ENCODE assay signal across 10 cellular contexts in the genomic region with DNA sequence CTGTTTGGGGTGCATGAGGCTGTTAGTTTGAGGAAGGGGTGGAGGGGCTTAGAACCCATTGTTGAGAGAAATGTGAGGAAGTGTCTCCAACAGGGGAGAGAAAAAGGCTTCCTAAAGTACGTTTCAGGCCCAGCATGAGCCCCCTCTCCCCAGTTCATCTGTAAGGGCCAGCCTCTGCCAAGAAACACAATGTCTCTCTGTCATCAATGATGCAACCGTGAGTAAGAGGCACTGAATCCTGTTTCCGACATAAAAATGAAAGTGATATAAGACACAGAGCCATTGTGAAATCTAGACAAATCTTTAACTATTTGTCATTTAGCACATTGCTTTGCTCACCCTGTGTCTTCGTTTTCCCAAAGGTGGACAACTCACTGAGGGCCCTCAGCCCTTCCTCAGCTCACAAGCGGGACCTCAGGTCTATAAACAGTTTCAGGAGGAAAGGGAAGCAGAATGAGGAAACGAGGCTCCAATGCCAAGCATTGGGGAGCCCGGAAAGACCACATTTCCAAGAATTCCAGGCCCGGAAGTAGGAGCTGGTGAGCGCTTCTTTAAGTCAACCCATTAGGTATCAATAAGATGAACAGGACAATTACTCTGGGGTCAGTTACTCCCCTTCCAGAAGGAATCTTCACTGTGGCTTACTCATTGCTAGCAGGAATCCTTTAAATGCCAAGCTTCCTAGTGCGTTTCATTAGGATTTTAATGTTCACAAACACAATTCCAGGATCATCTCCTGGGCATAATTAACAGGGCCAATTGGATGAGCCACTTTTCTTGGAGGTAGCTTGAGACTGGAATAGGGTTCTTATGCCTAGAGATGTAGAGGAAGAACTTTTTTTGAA. TPM values are rescaled to one million over a fixed set of nuclear protein-coding genes. Genes with fewer than 3 reads are reported as not detected.
A peak's percentile ranks its signal among the peaks of the same experiment; 100 is the strongest.
DNase-seq lines count a peak whose midpoint lies in the region; ATAC-seq and TF ChIP-seq lines count a peak whose summit lies in the region.
"Had no signal": no experiment of that assay in that cellular context is flagged by ENCODE, and none has a peak within 500 bp of the region (broad histone marks: within the 10 kb centered on the region; RNA-seq: fewer than 3 reads in every experiment).

No MANE protein-coding gene starts in this region.

- no peak for TF ChIP-seq CTCF in uterus (IDR thresholded peaks at IDR 0.05)

- H3K36me3 Mint-ChIP-seq in activated T-cell treated with anti-CD3 and anti-CD28 coated beads, Interleukin-2, amount 50 U/mL, for 72 hours (ENCODE audit: insufficient read depth in 2 of 2), result peaks cover 4% of the 10 kb centered on the region in 2 donors
- no peaks in the 10 kb centered on the region for H3K36me3 Mint-ChIP-seq in activated T-cell treated with anti-CD3 and anti-CD28 coated beads, Interleukin-2, amount 50 U/mL, for 24 hours (ENCODE audit: low read depth)
- no peaks in the 10 kb centered on the region for H3K36me3 Mint-ChIP-seq in immature natural killer cell
- H3K36me3 Mint-ChIP-seq: CD4-positive, CD25-positive, alpha-beta regulatory T cell; natural killer cell treated with Interleukin-12 subunit alpha and Interleukin-12 subunit beta and Interleukin-15 and Interleukin-18, amount 100 ng/mL, for 72 hours had no signal

- H3K36me3 ChIP-seq in uterus, result no peaks in the 10 kb centered on the region

- peaks cover 0 to 7% of the 10 kb centered on the region in 2 donors for H3K4me1 ChIP-seq in uterus

- peak overlapping the region; percentile 60 to 76 for H3K27ac ChIP-seq in uterus

- no peak for TF ChIP-seq POLR2A in uterus (IDR thresholded peaks at IDR 0.05)

- H3K4me3 Mint-ChIP-seq in activated T-cell treated with anti-CD3 and anti-CD28 coated beads, Interleukin-2, amount 50 U/mL, for 72 hours, result peak overlapping the region; percentile 40 to 46
- H3K4me3 Mint-ChIP-seq in activated T-cell treated with anti-CD3 and anti-CD28 coated beads, Interleukin-2, amount 50 U/mL, for 24 hours, result no peak overlapping the region
- H3K4me3 Mint-ChIP-seq in immature natural killer cell, result no peak overlapping the region
- H3K4me3 Mint-ChIP-seq: CD4-positive, CD25-positive, alpha-beta regulatory T cell; natural killer cell treated with Interleukin-12 subunit alpha and Interleukin-12 subunit beta and Interleukin-15 and Interleukin-18, amount 100 ng/mL, for 72 hours had no signal

- peaks cover 16% of the 10 kb centered on the region for H3K4me1 Mint-ChIP-seq in activated T-cell treated with anti-CD3 and anti-CD28 coated beads, Interleukin-2, amount 50 U/mL, for 72 hours (ENCODE audit: low read depth)
- H3K4me1 Mint-ChIP-seq in activated T-cell treated with anti-CD3 and anti-CD28 coated beads, Interleukin-2, amount 50 U/mL, for 24 hours (ENCODE audit: low read depth), result no peaks in the 10 kb centered on the region
- H3K4me1 Mint-ChIP-seq in immature natural killer cell, result no peaks in the 10 kb centered on the region

- H3K27me3 ChIP-seq in uterus, result no peaks in the 10 kb centered on the region

- H3K9me3 Mint-ChIP-seq in activated T-cell treated with anti-CD3 and anti-CD28 coated beads, Interleukin-2, amount 50 U/mL, for 72 hours, result peaks cover 2 to 3% of the 10 kb centered on the region in 2 donors
- H3K9me3 Mint-ChIP-seq in activated T-cell treated with anti-CD3 and anti-CD28 coated beads, Interleukin-2, amount 50 U/mL, for 24 hours, result no peaks in the 10 kb centered on the region
- H3K9me3 Mint-ChIP-seq in immature natural killer cell, result peaks cover 0 to 2% (median 0%) of the 10 kb centered on the region in 6 donors
- H3K9me3 Mint-ChIP-seq: natural killer cell treated with Interleukin-12 subunit alpha and Interleukin-12 subunit beta and Interleukin-15 and Interleukin-18, amount 100 ng/mL, for 72 hours had no signal

- no peak overlapping the region for H3K4me3 ChIP-seq in uterus

- H3K9me3 ChIP-seq in uterus, result no peaks in the 10 kb centered on the region

- H3K27me3 Mint-ChIP-seq in activated T-cell treated with anti-CD3 and anti-CD28 coated beads, Interleukin-2, amount 50 U/mL, for 72 hours (ENCODE audit: low read depth), result no peaks in the 10 kb centered on the region
- H3K27me3 Mint-ChIP-seq in activated T-cell treated with anti-CD3 and anti-CD28 coated beads, Interleukin-2, amount 50 U/mL, for 24 hours, result no peaks in the 10 kb centered on the region
- H3K27me3 Mint-ChIP-seq in immature natural killer cell (ENCODE audit: low read depth in 3 of 3), result peaks cover 0 to 3% (median 2%) of the 10 kb centered on the region in 3 donors
- H3K27me3 Mint-ChIP-seq: CD4-positive, CD25-positive, alpha-beta regulatory T cell had no signal

- intact Hi-C loops in uterus (cut with DNase I; ENCODE audit: low total_unique reads), result no loop called here

- ATAC-seq in activated T-cell treated with anti-CD3 and anti-CD28 coated beads, Interleukin-2, amount 50 U/mL, for 72 hours (replicated peaks in 1 of 2), result peak; percentile 85 to 95
- ATAC-seq in GM21381 (IDR thresholded peaks at IDR 0.05; ENCODE audit: unreplicated experiment), result no peak

- H3K27ac Mint-ChIP-seq in activated T-cell treated with anti-CD3 and anti-CD28 coated beads, Interleukin-2, amount 50 U/mL, for 72 hours, result peak overlapping the region; percentile 96
- H3K27ac Mint-ChIP-seq in activated T-cell treated with anti-CD3 and anti-CD28 coated beads, Interleukin-2, amount 50 U/mL, for 24 hours, result no peak overlapping the region
- H3K27ac Mint-ChIP-seq in immature natural killer cell, result no peak overlapping the region
- H3K27ac Mint-ChIP-seq: CD4-positive, CD25-positive, alpha-beta regulatory T cell; natural killer cell treated with Interleukin-12 subunit alpha and Interleukin-12 subunit beta and Interleukin-15 and Interleukin-18, amount 100 ng/mL, for 72 hours had no signal

- peak; percentile 29 to 32 for DNase-seq in activated T-cell treated with anti-CD3 and anti-CD28 coated beads, Interleukin-2, amount 50 U/mL, for 72 hours
- no peak for DNase-seq in activated T-cell treated with anti-CD3 and anti-CD28 coated beads, Interleukin-2, amount 50 U/mL, for 24 hours
- DNase-seq in astrocyte of the hippocampus (ENCODE audit: low read depth, low spot score), result peak; percentile 72
- DNase-seq in kidney glomerular epithelial cell (lab: John Stamatoyannopoulos, UW), result peak; percentile 75
- DNase-seq in uterus, result peak; percentile 54 to 81
- no peak for DNase-seq in occipital lobe (lab: John Stamatoyannopoulos, UW)
- no peak for DNase-seq in immature natural killer cell
- DNase-seq: CD4-positive, CD25-positive, alpha-beta regulatory T cell had no signal

RNA-seq across cellular contexts. Expression of gene KLF4, which starts 59.0 kb away (rescaled TPM):
- 1 to 10 TPM; 1.7 to 3.5 TPM for total RNA-seq in activated T-cell treated with anti-CD3 and anti-CD28 coated beads, Interleukin-2, amount 50 U/mL, for 72 hours
- total RNA-seq in uterus (100 to 1,000 TPM in 2 of 4 donors, 10 to 100 TPM in 2; 20.2 to 152 (median 94.7) TPM), occipital lobe (1.9 TPM)
- polyA plus RNA-seq in immature natural killer cell, result 1 to 10 TPM in 1 of 3 donors, under 1 TPM in 2; 0.41 to 2.1 (median 0.67) TPM

Comparison
In these comparisons a context has a peak if more than half of its experiments do, and no peak if none do; other contexts are left out.
1. DNase-seq: peak in activated T-cell treated with anti-CD3 and anti-CD28 coated beads, Interleukin-2, amount 50 U/mL, for 72 hours (2 of 2), astrocyte of the hippocampus (single experiment), kidney glomerular epithelial cell (single experiment) and uterus (2 of 2); none in activated T-cell treated with anti-CD3 and anti-CD28 coated beads, Interleukin-2, amount 50 U/mL, for 24 hours (single experiment), occipital lobe (single experiment) and immature natural killer cell (0 of 3).
2. H3K4me3 Mint-ChIP-seq: peak in activated T-cell treated with anti-CD3 and anti-CD28 coated beads, Interleukin-2, amount 50 U/mL, for 72 hours (2 of 2); none in activated T-cell treated with anti-CD3 and anti-CD28 coated beads, Interleukin-2, amount 50 U/mL, for 24 hours (single experiment) and immature natural killer cell (0 of 5).